ENCODE assay signal across 10 cellular contexts in genomic region chr2:9949992-9950520, GRCh38. TPM values are rescaled to one million over a fixed set of nuclear protein-coding genes. Genes with fewer than 3 reads are reported as not detected.
DNase-seq lines count a peak whose midpoint lies in the region; TF ChIP-seq lines count a peak whose summit lies in the region.
"Had no signal": no experiment of that assay in that cellular context is flagged by ENCODE, and none has a peak within 500 bp of the region (broad histone marks: within the 10 kb centered on the region; RNA-seq: fewer than 3 reads in every experiment).

No MANE protein-coding gene starts in this region.

- H3K4me3 ChIP-seq in KMS-11 (IDR thresholded peaks at IDR 0.05; ENCODE audit: insufficient read depth, low read depth, low read length) (peak overlapping the region; percentile 28), neural progenitor cell (no peak overlapping the region)

- H3K27ac ChIP-seq in KMS-11 (no peak overlapping the region), neural progenitor cell (no peak overlapping the region)

- H3K27me3 ChIP-seq in KMS-11 (ENCODE audit: insufficient read depth, low read depth) (peaks cover 3% of the 10 kb centered on the region; the same call in 1 of the 2 replicates), neural progenitor cell (peaks cover 63% of the 10 kb centered on the region)

- H2AFZ ChIP-seq in KMS-11 (ENCODE audit: low read depth) (peak overlapping the region; percentile 90), neural progenitor cell (replicated peaks) (peak overlapping the region; percentile 92)

- H3K36me3 ChIP-seq in KMS-11 (ENCODE audit: insufficient read depth) (no peaks in the 10 kb centered on the region), neural progenitor cell (no peaks in the 10 kb centered on the region)

- TF ChIP-seq CTCF in Calu3 (IDR thresholded peaks at IDR 0.05; ENCODE audit: unreplicated experiment) = no peak
- TF ChIP-seq CTCF in KMS-11 (conservative IDR thresholded peaks at IDR 0.05; ENCODE audit: low read depth, low read length) = no peak
- no peak for TF ChIP-seq CTCF in chondrocyte (IDR thresholded peaks at IDR 0.05)
- TF ChIP-seq CTCF in neural progenitor cell (IDR thresholded peaks at IDR 0.05) = no peak
- no peak for TF ChIP-seq CTCF in GM20000 (IDR thresholded peaks at IDR 0.05; ENCODE audit: extremely low read depth, missing control alignments)

- H3K9me3 ChIP-seq in neural progenitor cell (ENCODE audit: low read depth) = no peaks in the 10 kb centered on the region

- H3K27ac Mint-ChIP-seq in Calu3 (ENCODE audit: unreplicated experiment) = no peak overlapping the region
- peak overlapping the region; percentile 14 for H3K27ac Mint-ChIP-seq in chondrocyte (ENCODE audit: unreplicated experiment)
- H3K27ac Mint-ChIP-seq in neural progenitor cell = no peak overlapping the region

- BruUV-seq in Calu3 (replicated peaks; lab: Mats Ljungman, UMichigan) = no TSS peak

- H3K36me3 Mint-ChIP-seq in Calu3 (ENCODE audit: insufficient read depth, unreplicated experiment) = peaks cover 29% of the 10 kb centered on the region
- H3K36me3 Mint-ChIP-seq in chondrocyte (ENCODE audit: low read depth) = no peaks in the 10 kb centered on the region
- H3K36me3 Mint-ChIP-seq in neural progenitor cell = no peaks in the 10 kb centered on the region

- no peaks in the 10 kb centered on the region for H3K9me3 Mint-ChIP-seq in Calu3 (ENCODE audit: low read depth, unreplicated experiment)
- H3K9me3 Mint-ChIP-seq in chondrocyte (ENCODE audit: low read depth) = no peaks in the 10 kb centered on the region
- H3K9me3 Mint-ChIP-seq in neural progenitor cell = no peaks in the 10 kb centered on the region

- H3K4me2 ChIP-seq in KMS-11 (peak overlapping the region; percentile 78), neural progenitor cell (no peak overlapping the region)

- no peaks in the 10 kb centered on the region for H4K20me1 ChIP-seq in KMS-11 (ENCODE audit: insufficient read depth)
- peaks cover 7% of the 10 kb centered on the region for H4K20me1 ChIP-seq in neural progenitor cell (ENCODE audit: low read depth)

- CTCF ChIA-PET in Calu3 (lab: Charles Lee) = no interaction called here

- H3K79me2 ChIP-seq in KMS-11 (ENCODE audit: insufficient read depth, low read depth) = no peaks in the 10 kb centered on the region
- H3K79me2 ChIP-seq in neural progenitor cell (ENCODE audit: low read depth) = no peaks in the 10 kb centered on the region

- H3K4me1 Mint-ChIP-seq in Calu3 (ENCODE audit: low read depth, unreplicated experiment) (peaks cover 35% of the 10 kb centered on the region), chondrocyte (ENCODE audit: low read depth) (peaks cover 5% of the 10 kb centered on the region), neural progenitor cell (peaks cover 3% of the 10 kb centered on the region)

- H3K27me3 Mint-ChIP-seq in Calu3 (ENCODE audit: unreplicated experiment) (peaks cover 41% of the 10 kb centered on the region), chondrocyte (ENCODE audit: low read depth) (peaks cover 29% of the 10 kb centered on the region), neural progenitor cell (ENCODE audit: insufficient read depth, low read depth) (peaks cover 34% of the 10 kb centered on the region)

- peaks cover 8% of the 10 kb centered on the region for H3F3A ChIP-seq in neural progenitor cell (ENCODE audit: low read depth)

- no peak overlapping the region for H3K9ac ChIP-seq in KMS-11
- no peak overlapping the region for H3K9ac ChIP-seq in neural progenitor cell

- H3K4me1 ChIP-seq in KMS-11 (ENCODE audit: low read depth, poor library complexity, severe bottlenecking) (peaks cover 5% of the 10 kb centered on the region), neural progenitor cell (peaks cover 5% of the 10 kb centered on the region)

- intact Hi-C loops in Calu3 (cut with micrococcal nuclease; ENCODE audit: unreplicated experiment) = no loop called here

- peak overlapping the region; percentile 67 for H3K4me3 Mint-ChIP-seq in Calu3 (ENCODE audit: low read depth, unreplicated experiment)
- H3K4me3 Mint-ChIP-seq in chondrocyte (ENCODE audit: unreplicated experiment) = peak overlapping the region; percentile 69
- H3K4me3 Mint-ChIP-seq in neural progenitor cell = peak overlapping the region; percentile 75

- DNase-seq in Calu3 (no peak), chondrocyte (ENCODE audit: low spot score) (no peak), neural progenitor cell (ENCODE audit: low spot score) (no peak), DMS79 treated with DMSO at 0.1 percent for 48 hours (lab: John Stamatoyannopoulos, UW) (no peak), GM20000 (ENCODE audit: low spot score) (no peak), NCI-H146 (lab: John Stamatoyannopoulos, UW) (no peak), NCI-H1930 (lab: John Stamatoyannopoulos, UW) (no peak)
- DNase-seq: left cardiac atrium, NCI-H1436 had no signal

RNA-seq across cellular contexts. Expression of gene GRHL1, which starts 1.4 kb away (rescaled TPM):
- total RNA-seq in Calu3 (2022) (9.0 and 11.7 TPM in 2 replicates), chondrocyte (0.31 to 0.59 TPM (median 0.42 TPM) in 3 replicates), neural progenitor cell (ENCODE audit: low replicate concordance) (4.7 and 5.8 TPM in 2 replicates)
